ENCODE assay signal across 11 cellular contexts in the genomic region with DNA sequence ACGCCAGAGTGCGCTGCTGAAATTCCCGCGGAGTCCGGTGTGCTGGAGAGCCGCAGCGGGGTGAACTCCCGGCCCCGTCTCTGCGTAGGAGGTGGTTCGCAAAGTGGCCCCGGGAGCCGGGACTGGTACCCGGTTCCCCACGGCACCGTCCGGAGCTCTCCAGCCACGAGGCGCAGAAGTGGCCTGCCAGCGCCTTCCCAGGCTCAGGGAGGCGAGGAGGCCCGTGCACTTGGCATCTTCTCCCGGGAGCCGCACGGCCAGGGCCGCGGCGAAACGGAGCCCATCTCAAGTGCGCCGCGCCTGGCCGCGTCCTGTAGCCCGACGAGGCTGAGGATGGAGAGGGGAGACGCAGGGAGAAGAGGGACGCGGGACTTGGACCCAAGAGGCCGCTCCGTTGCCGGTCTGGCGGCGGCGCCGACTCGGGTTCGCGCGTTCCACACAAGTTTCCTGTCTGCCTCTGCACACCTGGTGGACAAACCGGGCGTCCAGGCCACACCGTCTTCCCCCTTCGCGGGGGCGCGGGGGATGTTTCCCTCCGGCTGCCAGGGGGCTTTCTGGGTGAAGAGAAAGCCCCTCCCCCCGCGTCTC.
DNase-seq lines count a peak whose midpoint lies in the region; ATAC-seq and TF ChIP-seq lines count a peak whose summit lies in the region.
"Had no signal": no experiment of that assay in that cellular context is flagged by ENCODE, and none has a peak within 500 bp of the region (broad histone marks: within the 10 kb centered on the region; RNA-seq: fewer than 3 reads in every experiment).

No MANE protein-coding gene starts in this region.

- peak overlapping the region; percentile 60 for H3K4me3 Mint-ChIP-seq in nephron progenitor cell
- H3K4me3 Mint-ChIP-seq: activated CD4-positive, alpha-beta T cell treated with anti-CD3 and anti-CD28 coated beads, Interleukin-2, amount 10 ng/mL, durations not matched to agents 7 days and 5 days had no signal

- peaks cover 95% of the 10 kb centered on the region for H3K27me3 Mint-ChIP-seq in nephron progenitor cell (ENCODE audit: low read depth, poor library complexity)

- peaks cover 3% of the 10 kb centered on the region for H3K9me3 Mint-ChIP-seq in nephron progenitor cell
- H3K9me3 Mint-ChIP-seq: activated CD4-positive, alpha-beta T cell treated with anti-CD3 and anti-CD28 coated beads, Interleukin-2, amount 10 ng/mL, durations not matched to agents 7 days and 5 days had no signal

- TF ChIP-seq CTCF in fibroblast of mammary gland (conservative IDR thresholded peaks at IDR 0.05; ENCODE audit: control insufficient read depth, insufficient read depth, low read depth, low read length) (no peak), nephron progenitor cell (IDR thresholded peaks at IDR 0.05) (no peak)

- no peak overlapping the region for H3K27ac Mint-ChIP-seq in nephron progenitor cell

- peaks cover 47% of the 10 kb centered on the region for H3K4me1 Mint-ChIP-seq in nephron progenitor cell
- H3K4me1 Mint-ChIP-seq: activated CD4-positive, alpha-beta T cell treated with anti-CD3 and anti-CD28 coated beads, Interleukin-2, amount 10 ng/mL, durations not matched to agents 7 days and 5 days had no signal

- H3K36me3 Mint-ChIP-seq in nephron progenitor cell (ENCODE audit: low read depth): no peaks in the 10 kb centered on the region

- ATAC-seq in GM18907 (IDR thresholded peaks at IDR 0.05; ENCODE audit: unreplicated experiment) (no peak), GM21390 (IDR thresholded peaks at IDR 0.05; ENCODE audit: unreplicated experiment) (no peak)
- no peak for ATAC-seq in activated CD4-positive, CD25-positive, alpha-beta regulatory T cell treated with anti-CD3 and anti-CD28 coated beads, Interleukin-2, amount 50 U/mL, for 24 hours

- DNase-seq in AG20443 (ENCODE audit: low spot score): peak; percentile 75
- DNase-seq in NCI-H524 (lab: John Stamatoyannopoulos, UW): peak; percentile 70 to 91
- peak; percentile 14 for DNase-seq in fibroblast of mammary gland (ENCODE audit: low read depth)
- DNase-seq in nephron progenitor cell: peak; percentile 59
- no peak for DNase-seq in Kasumi-1 (lab: John Stamatoyannopoulos, UW)
- DNase-seq: activated CD4-positive, alpha-beta T cell treated with anti-CD3 and anti-CD28 coated beads, Interleukin-2, amount 10 ng/mL, durations not matched to agents 7 days and 5 days; Caco-2; PC-9 had no signal

- H3K4me3 ChIP-seq in fibroblast of mammary gland (ENCODE audit: control insufficient read depth, low read depth, low read length): peak overlapping the region; percentile 6
- H3K4me3 ChIP-seq: PC-9 had no signal

Comparison
In these comparisons a context has a peak if more than half of its experiments do, and no peak if none do; other contexts are left out.
1. DNase-seq: peak in AG20443 (single experiment), NCI-H524 (2 of 2), fibroblast of mammary gland (single experiment) and nephron progenitor cell (single experiment); none in Kasumi-1 (0 of 2).